13 cellular contexts compared by ENCODE assay signal in genomic region chr15:48059786-48060185, GRCh38.
DNase-seq lines count a peak whose midpoint lies in the region; ATAC-seq and TF ChIP-seq lines count a peak whose summit lies in the region.
"Had no signal": no experiment of that assay in that cellular context is flagged by ENCODE, and none has a peak within 500 bp of the region (broad histone marks: within the 10 kb centered on the region; RNA-seq: fewer than 3 reads in every experiment).

No MANE protein-coding gene starts in this region.

- no peaks in the 10 kb centered on the region for H3K4me1 Mint-ChIP-seq in glutamatergic neuron (ENCODE audit: low read depth, unreplicated experiment)
- H3K4me1 Mint-ChIP-seq in T-cell = no peaks in the 10 kb centered on the region
- H3K4me1 Mint-ChIP-seq in progenitor cell of endocrine pancreas (ENCODE audit: low read depth) = no peaks in the 10 kb centered on the region
- H3K4me1 Mint-ChIP-seq: activated naive CD8-positive, alpha-beta T cell treated with anti-CD3 and anti-CD28 coated beads for 36 hours had no signal

- H3K36me3 Mint-ChIP-seq in glutamatergic neuron (ENCODE audit: unreplicated experiment) (peaks cover under 1% of the 10 kb centered on the region), T-cell (no peaks in the 10 kb centered on the region), progenitor cell of endocrine pancreas (ENCODE audit: insufficient read depth) (no peaks in the 10 kb centered on the region)
- H3K36me3 Mint-ChIP-seq: activated CD8-positive, alpha-beta memory T cell treated with anti-CD3 and anti-CD28 coated beads, Interleukin-2, amount 10 ng/mL, durations not matched to agents 7 days and 5 days; activated naive CD8-positive, alpha-beta T cell treated with anti-CD3 and anti-CD28 coated beads for 36 hours; CD8-positive, alpha-beta memory T cell had no signal

- H3K4me2 ChIP-seq in GM23248 (ENCODE audit: unreplicated experiment) = no peak overlapping the region

- H3K9me3 ChIP-seq in GM23248 (ENCODE audit: low read depth) = no peaks in the 10 kb centered on the region
- peaks cover 0 to 5% of the 10 kb centered on the region in 2 donors for H3K9me3 ChIP-seq in left lung
- no peaks in the 10 kb centered on the region for H3K9me3 ChIP-seq in stomach

- H3K4me3 Mint-ChIP-seq in glutamatergic neuron (ENCODE audit: unreplicated experiment) = no peak overlapping the region
- no peak overlapping the region for H3K4me3 Mint-ChIP-seq in T-cell
- no peak overlapping the region for H3K4me3 Mint-ChIP-seq in progenitor cell of endocrine pancreas (ENCODE audit: low read depth)
- H3K4me3 Mint-ChIP-seq: activated CD8-positive, alpha-beta memory T cell treated with anti-CD3 and anti-CD28 coated beads, Interleukin-2, amount 10 ng/mL, durations not matched to agents 7 days and 5 days; activated naive CD8-positive, alpha-beta T cell treated with anti-CD3 and anti-CD28 coated beads for 36 hours; CD8-positive, alpha-beta memory T cell; endodermal cell had no signal

- H3K9ac ChIP-seq in GM23248 = no peak overlapping the region

- H3K9me3 Mint-ChIP-seq in glutamatergic neuron (ENCODE audit: unreplicated experiment) = peaks cover 4% of the 10 kb centered on the region
- H3K9me3 Mint-ChIP-seq in T-cell = peaks cover 0 to 5% (median 0%) of the 10 kb centered on the region in 3 donors
- H3K9me3 Mint-ChIP-seq in progenitor cell of endocrine pancreas (ENCODE audit: low read depth) = peaks cover 5% of the 10 kb centered on the region

- H3K27ac Mint-ChIP-seq in glutamatergic neuron (ENCODE audit: unreplicated experiment) = no peak overlapping the region
- H3K27ac Mint-ChIP-seq in T-cell = no peak overlapping the region
- H3K27ac Mint-ChIP-seq in progenitor cell of endocrine pancreas = no peak overlapping the region
- H3K27ac Mint-ChIP-seq: activated CD8-positive, alpha-beta memory T cell treated with anti-CD3 and anti-CD28 coated beads, Interleukin-2, amount 10 ng/mL, durations not matched to agents 7 days and 5 days; activated naive CD8-positive, alpha-beta T cell treated with anti-CD3 and anti-CD28 coated beads for 36 hours; CD8-positive, alpha-beta memory T cell; endodermal cell had no signal

- H3K36me3 ChIP-seq in GM23248 (ENCODE audit: low read depth) = no peaks in the 10 kb centered on the region
- no peaks in the 10 kb centered on the region for H3K36me3 ChIP-seq in left lung
- H3K36me3 ChIP-seq in stomach = no peaks in the 10 kb centered on the region

- H3K27me3 ChIP-seq in GM23248 (replicated peaks; ENCODE audit: insufficient read depth) = 0 out of 2 replicates have a peak, but pooled peaks cover 7% of the 10 kb centered on the region
- H3K27me3 ChIP-seq in left lung = no peaks in the 10 kb centered on the region
- H3K27me3 ChIP-seq in stomach = no peaks in the 10 kb centered on the region

- no peak overlapping the region for H2AFZ ChIP-seq in GM23248

- WGBS in GM23248 (ENCODE audit: low coverage in 1 of 2, low lambda C conversion rate in 2 of 2, missing lambda C conversion rate in 2 of 2), 2 experiments = 2 to 5% methylated on average over 7 of the region's 7 CpGs
- 19 to 32% (median 23%) methylated on average over 7 of the region's 7 CpGs for WGBS in stomach, 5 donors

- no peaks in the 10 kb centered on the region for H3F3A ChIP-seq in GM23248 (ENCODE audit: insufficient read depth)

- no peak overlapping the region for H3K27ac ChIP-seq in GM23248
- H3K27ac ChIP-seq in caudate nucleus (ENCODE audit: low read depth, low read length) = no peak overlapping the region
- H3K27ac ChIP-seq in left lung = no peak overlapping the region
- H3K27ac ChIP-seq in stomach = peak overlapping the region in 3 of 5 donors; percentile 16 to 57 (median 44)

- H4K20me1 ChIP-seq in GM23248 (ENCODE audit: insufficient read depth) = no peaks in the 10 kb centered on the region

- TF ChIP-seq EP300 in stomach (IDR thresholded peaks at IDR 0.05) = no peak

- POLR2A ChIA-PET in T-cell (lab: Charles Lee) = no interaction called here

- H3K27me3 Mint-ChIP-seq in glutamatergic neuron (ENCODE audit: unreplicated experiment) (peaks cover 1% of the 10 kb centered on the region), T-cell (peaks cover 0 to 3% of the 10 kb centered on the region in 2 donors), progenitor cell of endocrine pancreas (no peaks in the 10 kb centered on the region)
- H3K27me3 Mint-ChIP-seq: activated CD8-positive, alpha-beta memory T cell treated with anti-CD3 and anti-CD28 coated beads, Interleukin-2, amount 10 ng/mL, durations not matched to agents 7 days and 5 days had no signal

- H3K79me2 ChIP-seq in GM23248 (ENCODE audit: insufficient read depth) = no peaks in the 10 kb centered on the region

- peak; percentile 73 for ATAC-seq in left lung
- ATAC-seq in T-cell (replicated peaks in 1 of 4) = no peak
- ATAC-seq: activated CD8-positive, alpha-beta memory T cell treated with anti-CD3 and anti-CD28 coated beads, Interleukin-2, amount 10 ng/mL, durations not matched to agents 7 days and 5 days had no signal

- H3K4me3 ChIP-seq in GM23248 (no peak overlapping the region), left lung (no peak overlapping the region), stomach (peak overlapping the region in 3 of 4 donors; percentile 10 to 26 (median 17))

- intact Hi-C loops in left lung (cut with DNase I) (no loop called here), stomach (cut with DNase I; ENCODE audit: low total_unique reads) (no loop called here)

- TF ChIP-seq POLR2A in stomach (IDR thresholded peaks at IDR 0.05) = no peak

- no peaks in the 10 kb centered on the region for H3K9me2 ChIP-seq in GM23248 (ENCODE audit: insufficient read depth)

- in situ Hi-C loops in GM23248 (cut with MboI) = no loop called here

- TF ChIP-seq CTCF in left lung (IDR thresholded peaks at IDR 0.05) (no peak), stomach (IDR thresholded peaks at IDR 0.05) (no peak), glutamatergic neuron (IDR thresholded peaks at IDR 0.05; ENCODE audit: partially characterized antibody, unreplicated experiment) (no peak), progenitor cell of endocrine pancreas (IDR thresholded peaks at IDR 0.05; ENCODE audit: unreplicated experiment) (no peak)

- H3K4me1 ChIP-seq in GM23248 (ENCODE audit: insufficient read depth) (no peaks in the 10 kb centered on the region), left lung (no peaks in the 10 kb centered on the region), stomach (peaks cover 0 to 13% (median 3%) of the 10 kb centered on the region in 4 donors)

- DNase-seq in GM23248 (peak; percentile 3), caudate nucleus (lab: John Stamatoyannopoulos, UW) (peak in 42 of 61 donors; percentile 1 to 81 (median 26)), left lung (peak in 1 of 2 donors; percentile 43), stomach (peak; percentile 68), glutamatergic neuron (no peak), T-cell (no peak), progenitor cell of endocrine pancreas (ENCODE audit: low spot score, unreplicated experiment) (no peak), NCI-H1930 (lab: John Stamatoyannopoulos, UW) (no peak)
- DNase-seq: activated CD8-positive, alpha-beta memory T cell treated with anti-CD3 and anti-CD28 coated beads, Interleukin-2, amount 10 ng/mL, durations not matched to agents 7 days and 5 days; activated naive CD8-positive, alpha-beta T cell treated with anti-CD3 and anti-CD28 coated beads for 36 hours; CD8-positive, alpha-beta memory T cell; endodermal cell; MV-4-11 had no signal

- CTCF ChIA-PET in T-cell (lab: Charles Lee) = no interaction called here

Comparison
In these comparisons a context has a peak if more than half of its experiments do, and no peak if none do; other contexts are left out.
1. DNase-seq: peak in GM23248 (single experiment), caudate nucleus (42 of 61) and stomach (single experiment); none in glutamatergic neuron (single experiment), T-cell (0 of 34), progenitor cell of endocrine pancreas (single experiment) and NCI-H1930 (0 of 2).
2. H3K27ac ChIP-seq: peak in stomach (3 of 5); none in GM23248 (single experiment), caudate nucleus (single experiment) and left lung (0 of 2).
3. H3K4me3 ChIP-seq: peak in stomach (3 of 4); none in GM23248 (single experiment) and left lung (0 of 2).